Comparison of ENCODE assay signal across 8 cellular contexts in the genomic region with DNA sequence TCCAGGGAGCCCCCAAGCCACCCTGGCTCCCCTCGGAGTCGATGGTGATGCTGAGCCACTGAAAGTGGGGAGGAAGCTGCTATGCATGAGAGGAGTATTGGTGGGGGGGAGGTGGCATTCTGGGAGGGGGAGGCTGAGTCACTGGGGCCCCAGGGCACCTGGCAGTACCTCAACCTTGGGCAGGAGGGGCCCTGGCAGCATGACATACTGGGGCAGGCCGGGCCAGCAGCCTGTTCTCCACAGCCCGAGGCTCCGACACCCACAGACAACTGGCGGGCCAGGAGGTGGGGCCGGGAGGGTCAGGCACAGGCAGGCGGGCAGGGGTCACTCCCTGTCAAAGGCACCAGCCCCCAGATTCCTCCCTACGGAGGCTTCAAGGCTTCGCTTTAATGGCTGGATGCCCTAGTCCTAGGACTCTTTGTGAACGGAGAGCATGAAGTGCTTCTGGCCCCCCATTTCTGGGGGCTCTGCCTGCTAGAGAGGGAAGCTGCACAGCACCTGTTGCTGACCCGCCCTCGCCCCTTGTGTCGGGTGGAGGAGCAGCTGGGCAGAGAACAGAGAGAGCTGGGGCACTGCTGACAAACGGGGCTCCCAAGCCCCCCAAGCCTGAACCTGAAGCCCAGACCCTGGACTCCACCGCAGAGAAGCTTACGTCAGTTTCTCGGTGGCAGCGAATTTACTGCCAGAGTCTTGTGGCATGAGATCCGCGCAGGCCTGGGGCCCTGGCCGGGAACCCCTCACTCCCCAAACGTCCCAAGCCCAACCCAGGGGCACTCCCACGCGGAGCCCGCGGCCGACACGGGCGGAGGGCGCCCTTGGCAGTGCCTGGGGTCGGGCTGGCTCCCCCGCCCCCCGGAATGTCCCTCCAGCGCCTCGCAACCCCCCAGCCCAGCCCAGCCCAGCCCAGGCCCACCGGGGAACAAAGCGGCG. TPM values are rescaled to one million over a fixed set of nuclear protein-coding genes. Genes with fewer than 3 reads are reported as not detected.
A peak's percentile ranks its signal among the peaks of the same experiment; 100 is the strongest.
DNase-seq lines count a peak whose midpoint lies in the region; ATAC-seq, FAIRE-seq and TF ChIP-seq lines count a peak whose summit lies in the region.

No MANE protein-coding gene starts in this region.

- intact Hi-C loops in endothelial cell of umbilical vein (cut with micrococcal nuclease) = loop anchor here (1.0 to 10.0 kb wide), 6 partner anchors 58 to 470 kb away; a partner anchor contains a TSS
- intact Hi-C loops in naive thymus-derived CD4-positive, alpha-beta T cell (cut with micrococcal nuclease) = loop anchor here (1.0 to 5.0 kb wide), 4 partner anchors 58 to 242 kb away; a partner anchor contains a TSS

- H3K4me2 ChIP-seq in endothelial cell of umbilical vein (ENCODE audit: insufficient read depth, low read length) = peak overlapping the region; percentile 61

- no peaks in the 10 kb centered on the region for H3K9me1 ChIP-seq in endothelial cell of umbilical vein (replicated peaks; ENCODE audit: control insufficient read depth, extremely low read depth, insufficient read depth, low read length)

- H3K36me3 ChIP-seq in SJCRH30 (peaks cover 6% of the 10 kb centered on the region; the same call in 1 of the 2 replicates), endothelial cell of umbilical vein (ENCODE audit: control insufficient read depth in 2 of 2, extremely low read depth in 1 of 2, insufficient read depth in 2 of 2, low read length in 2 of 2) (no peaks in the 10 kb centered on the region)
- peaks cover 5 to 8% (median 7%) of the 10 kb centered on the region in 3 experiments for H3K36me3 ChIP-seq in naive thymus-derived CD4-positive, alpha-beta T cell (ENCODE audit: control insufficient read depth in 2 of 3, insufficient read depth in 3 of 3, low read length in 3 of 3)

- no TSS peak for BruUV-seq in endothelial cell of umbilical vein (replicated peaks; lab: Mats Ljungman, UMichigan)

- H3K4me3 ChIP-seq in SJCRH30 (peak overlapping the region; percentile 95), endothelial cell of umbilical vein (replicated peaks in 1 of 3; ENCODE audit: insufficient read depth in 1 of 3, low read depth in 1 of 3, low read length in 3 of 3) (peak overlapping the region; percentile 57 to 72 (median 70))
- no peak overlapping the region for H3K4me3 ChIP-seq in naive thymus-derived CD4-positive, alpha-beta T cell (ENCODE audit: low read length)

- no peak for TF ChIP-seq POLR2A in endothelial cell of umbilical vein (IDR thresholded peaks at IDR 0.05; ENCODE audit: low read depth, low read length)

- H3K9ac ChIP-seq in endothelial cell of umbilical vein (replicated peaks; ENCODE audit: extremely low read depth, insufficient read depth, low read length) = peak overlapping the region; percentile 83

- H3K27ac ChIP-seq in SJCRH30 (peak overlapping the region; percentile 70), endothelial cell of umbilical vein (ENCODE audit: insufficient read depth, low read depth, low read length) (peak overlapping the region; percentile 59)
- H3K27ac ChIP-seq in naive thymus-derived CD4-positive, alpha-beta T cell (ENCODE audit: low read depth, low read length) = no peak overlapping the region

- H3K9me3 ChIP-seq in SJCRH30 (replicated peaks) = no peaks in the 10 kb centered on the region
- no peaks in the 10 kb centered on the region for H3K9me3 ChIP-seq in endothelial cell of umbilical vein (replicated peaks; ENCODE audit: control insufficient read depth, insufficient read depth, low read length)
- no peaks in the 10 kb centered on the region for H3K9me3 ChIP-seq in naive thymus-derived CD4-positive, alpha-beta T cell (ENCODE audit: control insufficient read depth in 2 of 3, low read length in 3 of 3)

- no peak for TF ChIP-seq CTCF in endothelial cell of umbilical vein (IDR thresholded peaks at IDR 0.05; ENCODE audit: extremely low read depth in 1 of 2, insufficient read depth in 1 of 2, low read depth in 1 of 2, low read length in 2 of 2)

- peaks cover 18 to 24% (median 22%) of the 10 kb centered on the region in 7 donors for H3K4me1 Mint-ChIP-seq in naive thymus-derived CD4-positive, alpha-beta T cell

- H3K9me3 Mint-ChIP-seq in naive thymus-derived CD4-positive, alpha-beta T cell = peaks cover 0 to 2% (median 0%) of the 10 kb centered on the region in 11 donors

- peaks cover 0 to 16% (median 5%) of the 10 kb centered on the region in 5 donors for H3K36me3 Mint-ChIP-seq in naive thymus-derived CD4-positive, alpha-beta T cell

- dilution Hi-C loops in endothelial cell of umbilical vein (cut with MboI; ENCODE audit: extremely low pct_ligation_motif_present, low sequenced_read_pairs) = no loop called here

- no peaks in the 10 kb centered on the region for H4K20me1 ChIP-seq in endothelial cell of umbilical vein (replicated peaks; ENCODE audit: control insufficient read depth, extremely low read depth, insufficient read depth, low read length)

- H3K4me3 Mint-ChIP-seq in naive thymus-derived CD4-positive, alpha-beta T cell = peak overlapping the region in 8 of 10 donors; percentile 25 to 75 (median 43)

- POLR2A ChIA-PET in endothelial cell of umbilical vein (lab: Charles Lee) = no interaction called here
- POLR2A ChIA-PET in naive thymus-derived CD4-positive, alpha-beta T cell (lab: Charles Lee) = interaction anchor here (0.9 to 1.0 kb wide), 2 partner anchors 10 to 59 kb away, joined by 4 read pairs; no protein-coding TSS in a partner anchor

- no peak overlapping the region for H3K27ac Mint-ChIP-seq in naive thymus-derived CD4-positive, alpha-beta T cell

- peaks cover 36% of the 10 kb centered on the region for H3K79me2 ChIP-seq in endothelial cell of umbilical vein (ENCODE audit: control insufficient read depth, insufficient read depth, low read length)

- peak; percentile 80 for FAIRE-seq in endothelial cell of umbilical vein (lab: Jason Lieb, UNC)

- H3K4me1 ChIP-seq in SJCRH30 (peaks cover 2% of the 10 kb centered on the region; the same call in 1 of the 2 replicates), endothelial cell of umbilical vein (ENCODE audit: control insufficient read depth, extremely low read depth, insufficient read depth, low read length) (peaks cover 57% of the 10 kb centered on the region)
- peaks cover 22 to 23% of the 10 kb centered on the region in 2 donors for H3K4me1 ChIP-seq in naive thymus-derived CD4-positive, alpha-beta T cell (ENCODE audit: control insufficient read depth in 2 of 2, insufficient read depth in 2 of 2, low read length in 2 of 2)

- DNase-seq in GM03348 (ENCODE audit: low spot score) (peak; percentile 47), SJCRH30 (peak; percentile 58 to 67), endothelial cell of umbilical vein (ENCODE audit: low read depth, low spot score) (no peak), occipital lobe (lab: John Stamatoyannopoulos, UW) (no peak), mucosa of gallbladder (ENCODE audit: low spot score) (no peak)
- DNase-seq in naive thymus-derived CD4-positive, alpha-beta T cell = no peak

- H2AFZ ChIP-seq in endothelial cell of umbilical vein (ENCODE audit: low read depth, low read length) = peak overlapping the region; percentile 55

- H3K27me3 Mint-ChIP-seq in naive thymus-derived CD4-positive, alpha-beta T cell = peaks cover 0 to 14% (median 0%) of the 10 kb centered on the region in 5 donors

- CTCF ChIA-PET in endothelial cell of umbilical vein (lab: Charles Lee) = no interaction called here
- CTCF ChIA-PET in naive thymus-derived CD4-positive, alpha-beta T cell (lab: Charles Lee) = interaction anchor here (1.1 to 1.9 kb wide), 3 partner anchors 58 to 89 kb away, joined by 3 to 4 read pairs (median 3); a partner anchor contains a TSS

- no peaks in the 10 kb centered on the region for H3K27me3 ChIP-seq in SJCRH30
- H3K27me3 ChIP-seq in endothelial cell of umbilical vein (ENCODE audit: control insufficient read depth in 2 of 2, insufficient read depth in 2 of 2, low read length in 2 of 2) = no peaks in the 10 kb centered on the region
- no peaks in the 10 kb centered on the region for H3K27me3 ChIP-seq in naive thymus-derived CD4-positive, alpha-beta T cell (ENCODE audit: control insufficient read depth in 2 of 2, insufficient read depth in 2 of 2, low read length in 2 of 2)

- no peak for ATAC-seq in naive thymus-derived CD4-positive, alpha-beta T cell
- no peak for ATAC-seq in GM21390 (IDR thresholded peaks at IDR 0.05; ENCODE audit: unreplicated experiment)
- ATAC-seq in GM21825 (IDR thresholded peaks at IDR 0.05; ENCODE audit: unreplicated experiment) = no peak

RNA-seq across cellular contexts. Expression of a gene that starts 0.8 kb away (rescaled TPM):
- total RNA-seq in SJCRH30 (2014; rRNA removed; shearing (Covaris generic)) = 6.9 and 9.3 TPM in 2 replicates
- total RNA-seq in endothelial cell of umbilical vein = 34.6 and 37.6 TPM in 2 replicates
- polyA plus RNA-seq in endothelial cell of umbilical vein = 10.6 and 13.0 TPM in 2 replicates
- 8.2 and 9.8 TPM in 2 replicates for polyA plus RNA-seq in endothelial cell of umbilical vein (2011; cell fraction: cytosol; rRNA removed)
- polyA plus RNA-seq in endothelial cell of umbilical vein (2011; cell fraction: nucleus; rRNA removed) = 24.7 and 30.9 TPM in 2 replicates
- 12.8 and 16.5 TPM in 2 replicates for polyA plus RNA-seq in endothelial cell of umbilical vein (2012)
- polyA minus RNA-seq in endothelial cell of umbilical vein = 12.5 and 21.0 TPM in 2 replicates
- polyA minus RNA-seq in endothelial cell of umbilical vein (2011; cell fraction: cytosol; rRNA and poly(A)+ RNA removed) = 12.1 TPM
- polyA minus RNA-seq in endothelial cell of umbilical vein (2011; cell fraction: nucleus; rRNA and poly(A)+ RNA removed) = 15.2 and 18.1 TPM in 2 replicates
- 1 to 10 TPM in 2 of 5 experiments, under 1 TPM in 3; 0.22 to 1.2 (median 0.92) TPM for total RNA-seq in naive thymus-derived CD4-positive, alpha-beta T cell
- under 1 TPM in 1 of 2 donors, not detected in 1; 0.28 TPM for polyA plus RNA-seq in naive thymus-derived CD4-positive, alpha-beta T cell
- 4.8 TPM for total RNA-seq in occipital lobe
- 74.7 TPM for total RNA-seq in mucosa of gallbladder

RNA-seq across cellular contexts. Expression of a gene that starts 1.8 kb away (rescaled TPM):
- 34.3 and 44.8 TPM in 2 replicates for total RNA-seq in SJCRH30 (2014; rRNA removed; shearing (Covaris generic))
- total RNA-seq in endothelial cell of umbilical vein = 16.7 and 22.3 TPM in 2 replicates
- polyA plus RNA-seq in endothelial cell of umbilical vein = 26.3 and 28.8 TPM in 2 replicates
- polyA plus RNA-seq in endothelial cell of umbilical vein (2011; cell fraction: cytosol; rRNA removed) = 19.9 and 20.0 TPM in 2 replicates
- polyA plus RNA-seq in endothelial cell of umbilical vein (2011; cell fraction: nucleus; rRNA removed) = 37.0 and 40.3 TPM in 2 replicates
- 17.6 and 22.3 TPM in 2 replicates for polyA plus RNA-seq in endothelial cell of umbilical vein (2012)
- polyA minus RNA-seq in endothelial cell of umbilical vein = 16.9 and 28.6 TPM in 2 replicates
- 18.0 TPM for polyA minus RNA-seq in endothelial cell of umbilical vein (2011; cell fraction: cytosol; rRNA and poly(A)+ RNA removed)
- 6.7 and 11.5 TPM in 2 replicates for polyA minus RNA-seq in endothelial cell of umbilical vein (2011; cell fraction: nucleus; rRNA and poly(A)+ RNA removed)
- total RNA-seq in naive thymus-derived CD4-positive, alpha-beta T cell = 10 to 100 TPM; 36.2 to 62.9 (median 56.0) TPM
- polyA plus RNA-seq in naive thymus-derived CD4-positive, alpha-beta T cell = 10 to 100 TPM; 64.6 to 85.0 TPM
- 8.1 TPM for total RNA-seq in occipital lobe
- total RNA-seq in mucosa of gallbladder = 158 TPM

RNA-seq across cellular contexts. Expression of a gene that starts 10.9 kb away (rescaled TPM):
- total RNA-seq in SJCRH30 (2014; rRNA removed; shearing (Covaris generic)) = not detected in 2 replicates
- total RNA-seq in endothelial cell of umbilical vein (5.4 and 5.8 TPM in 2 replicates), occipital lobe (2.7 TPM), mucosa of gallbladder (477 TPM)
- polyA plus RNA-seq in endothelial cell of umbilical vein = 5.3 and 6.1 TPM in 2 replicates
- 2.6 and 2.8 TPM in 2 replicates for polyA plus RNA-seq in endothelial cell of umbilical vein (2011; cell fraction: cytosol; rRNA removed)
- 8.0 and 9.6 TPM in 2 replicates for polyA plus RNA-seq in endothelial cell of umbilical vein (2011; cell fraction: nucleus; rRNA removed)
- 1.4 and 3.9 TPM in 2 replicates for polyA plus RNA-seq in endothelial cell of umbilical vein (2012)
- 2.3 and 2.7 TPM in 2 replicates for polyA minus RNA-seq in endothelial cell of umbilical vein
- 23.6 TPM for polyA minus RNA-seq in endothelial cell of umbilical vein (2011; cell fraction: cytosol; rRNA and poly(A)+ RNA removed)
- 2.5 and 4.7 TPM in 2 replicates for polyA minus RNA-seq in endothelial cell of umbilical vein (2011; cell fraction: nucleus; rRNA and poly(A)+ RNA removed)
- total RNA-seq in naive thymus-derived CD4-positive, alpha-beta T cell = 10 to 100 TPM; 22.4 to 55.7 (median 33.7) TPM
- polyA plus RNA-seq in naive thymus-derived CD4-positive, alpha-beta T cell = 10 to 100 TPM in 1 of 2 donors, 1 to 10 TPM in 1; 9.2 to 12.8 TPM

RNA-seq across cellular contexts. Expression of a gene that starts 58.1 kb away (rescaled TPM):
- total RNA-seq in SJCRH30 (2014; rRNA removed; shearing (Covaris generic)) = 43.5 and 55.6 TPM in 2 replicates
- 68.4 and 69.2 TPM in 2 replicates for total RNA-seq in endothelial cell of umbilical vein
- 75.9 and 131 TPM in 2 replicates for polyA plus RNA-seq in endothelial cell of umbilical vein
- 46.4 and 54.3 TPM in 2 replicates for polyA plus RNA-seq in endothelial cell of umbilical vein (2011; cell fraction: cytosol; rRNA removed)
- 371 and 452 TPM in 2 replicates for polyA plus RNA-seq in endothelial cell of umbilical vein (2011; cell fraction: nucleus; rRNA removed)
- polyA plus RNA-seq in endothelial cell of umbilical vein (2012) = 47.6 and 53.1 TPM in 2 replicates
- polyA minus RNA-seq in endothelial cell of umbilical vein = 64.3 and 74.9 TPM in 2 replicates
- 25.6 TPM for polyA minus RNA-seq in endothelial cell of umbilical vein (2011; cell fraction: cytosol; rRNA and poly(A)+ RNA removed)
- polyA minus RNA-seq in endothelial cell of umbilical vein (2011; cell fraction: nucleus; rRNA and poly(A)+ RNA removed) = 74.1 and 107 TPM in 2 replicates
- total RNA-seq in naive thymus-derived CD4-positive, alpha-beta T cell = 10 to 100 TPM; 74.1 to 97.2 (median 81.9) TPM
- polyA plus RNA-seq in naive thymus-derived CD4-positive, alpha-beta T cell = 10 to 100 TPM; 11.7 to 27.2 TPM
- total RNA-seq in occipital lobe = 25.4 TPM
- total RNA-seq in mucosa of gallbladder = 106 TPM

Comparison
In these comparisons a context has a peak if more than half of its experiments do, and no peak if none do; other contexts are left out.
1. DNase-seq: peak in GM03348 (single experiment) and SJCRH30 (2 of 2); none in endothelial cell of umbilical vein (single experiment), naive thymus-derived CD4-positive, alpha-beta T cell (0 of 9), occipital lobe (single experiment) and mucosa of gallbladder (single experiment).